Comparison of ENCODE assay signal across 17 cellular contexts in the genomic region with DNA sequence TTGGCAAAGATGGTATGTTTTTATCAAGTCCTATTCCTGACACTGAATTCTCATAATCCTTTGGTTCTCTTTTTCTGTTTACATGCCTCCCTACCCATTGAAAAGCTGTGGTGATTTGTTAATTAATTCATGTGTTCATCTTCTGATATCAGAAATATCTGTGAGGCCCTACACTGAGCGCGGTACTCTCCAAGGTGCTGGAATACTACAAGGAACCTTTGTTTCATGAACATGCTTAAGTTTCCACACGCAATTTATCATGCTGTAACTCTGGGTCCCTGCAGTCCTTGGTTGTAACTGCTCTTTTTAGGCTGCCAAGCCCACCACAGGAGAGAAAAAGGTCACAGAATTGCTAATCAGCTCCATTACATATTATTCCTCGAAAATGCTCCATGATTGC.
DNase-seq lines count a peak whose midpoint lies in the region; ATAC-seq, FAIRE-seq and TF ChIP-seq lines count a peak whose summit lies in the region.
"Had no signal": no experiment of that assay in that cellular context is flagged by ENCODE, and none has a peak within 500 bp of the region (broad histone marks: within the 10 kb centered on the region; RNA-seq: fewer than 3 reads in every experiment).

No MANE protein-coding gene starts in this region.

- POLR2A ChIA-PET in GM12878 (lab: Charles Lee) = no interaction called here

- H3K79me2 ChIP-seq in GM12878 (ENCODE audit: control insufficient read depth, insufficient read depth, low read length) = no peaks in the 10 kb centered on the region

- no peak for ATAC-seq in GM12878
- no peak for ATAC-seq in GM19452 (IDR thresholded peaks at IDR 0.05; ENCODE audit: unreplicated experiment)

- no peak for TF ChIP-seq POLR2A in GM12878 (IDR thresholded peaks at IDR 0.05; ENCODE audit: low read depth, low read length)

- FAIRE-seq in GM12878 (lab: Jason Lieb, UNC) = no peak
- FAIRE-seq in GM19239 (lab: Jason Lieb, UNC) = no peak
- FAIRE-seq: islet of Langerhans had no signal

- 14% methylated on average over 4 of the region's 4 CpGs for WGBS in GM12878 (ENCODE audit: insufficient coverage, insufficient replicate concordance, low lambda C conversion rate, missing lambda C conversion rate)
- WGBS in liver = 79% methylated on average over 4 of the region's 4 CpGs

- H4K20me1 ChIP-seq in GM12878 (ENCODE audit: control insufficient read depth, insufficient read depth) = no peaks in the 10 kb centered on the region

- BruUV-seq in GM12878 (replicated peaks; lab: Mats Ljungman, UMichigan) = no TSS peak

- no peak overlapping the region for H3K4me2 ChIP-seq in GM12878 (ENCODE audit: control insufficient read depth, insufficient read depth)

- H3K27ac ChIP-seq in GM12878 (ENCODE audit: control insufficient read depth, insufficient read depth) (no peak overlapping the region), liver (ENCODE audit: low read depth in 1 of 2, low read length in 2 of 2) (no peak overlapping the region)
- H3K27ac ChIP-seq: dorsolateral prefrontal cortex had no signal

- H3K9me3 ChIP-seq in GM12878 (replicated peaks; ENCODE audit: control insufficient read depth, insufficient read depth, low read length) (no peaks in the 10 kb centered on the region), liver (ENCODE audit: control insufficient read depth in 4 of 4, low read length in 3 of 4) (no peaks in the 10 kb centered on the region)

- TF ChIP-seq RAD21 in GM12878 (IDR thresholded peaks at IDR 0.05; ENCODE audit: insufficient read depth, low read depth, low read length) (no peak), liver (IDR thresholded peaks at IDR 0.05) (no peak)

- no peak for TF ChIP-seq EP300 in GM12878 (IDR thresholded peaks at IDR 0.05; ENCODE audit: borderline replicate concordance in 1 of 2, control insufficient read depth in 1 of 2, low read depth in 2 of 2, low read length in 2 of 2)

- in situ Hi-C loops in GM12878 (cut with MboI) = no loop called here

- CTCF ChIA-PET in GM12878 (lab: Yijun Ruan, JAX) = no interaction called here

- SMC1A ChIA-PET in GM12878 (lab: Charles Lee; ENCODE audit: uncharacterized antibody, unreplicated experiment) = no interaction called here

- no peak overlapping the region for H3K9ac ChIP-seq in GM12878 (ENCODE audit: control insufficient read depth, insufficient read depth, low read length)
- H3K9ac ChIP-seq in liver (ENCODE audit: low read depth in 1 of 2, low read length in 2 of 2) = no peak overlapping the region

- DNase-seq in EH (ENCODE audit: low read depth) (peak; percentile 43), M059J (ENCODE audit: low read depth) (peak; percentile 13), GM12878 (ENCODE audit: low read depth, low spot score) (no peak), GM19239 (ENCODE audit: insufficient read length, low spot score) (no peak), GM20000 (ENCODE audit: low spot score) (no peak), GM19238 (ENCODE audit: insufficient read length, low spot score) (no peak)
- DNase-seq: activated B cell treated with CpG ODN at 0.5 μM for 24 hours; activated CD8-positive, alpha-beta memory T cell treated with anti-CD3 and anti-CD28 coated beads, Interleukin-2, amount 50 U/mL, for 48 hours; activated naive CD8-positive, alpha-beta T cell treated with anti-CD3 and anti-CD28 coated beads, Interleukin-2, amount 10 ng/mL, durations not matched to agents 7 days and 5 days; dorsolateral prefrontal cortex; NCI-H1694; NCI-H69; SIG-M5; stimulated activated naive CD4-positive, alpha-beta T cell treated with Interleukin-2 at 50 U/mL for 16 hours had no signal

- H2AFZ ChIP-seq in GM12878 (ENCODE audit: control insufficient read depth, low read depth, low read length) = no peak overlapping the region

- H3K36me3 ChIP-seq in GM12878 (ENCODE audit: control insufficient read depth in 2 of 2, insufficient read depth in 2 of 2, low read length in 1 of 2) (no peaks in the 10 kb centered on the region), liver (ENCODE audit: control insufficient read depth in 4 of 4, insufficient read depth in 3 of 4, low read depth in 1 of 4, low read length in 3 of 4) (no peaks in the 10 kb centered on the region)

- RAD21 ChIA-PET in GM12878 (lab: Charles Lee; ENCODE audit: unreplicated experiment) = interaction anchor here (0.6 kb wide), 1 partner anchor 189 kb away, joined by 3 read pairs; no protein-coding TSS in a partner anchor

- no peak overlapping the region for H3K4me3 ChIP-seq in GM12878
- H3K4me3 ChIP-seq in liver (ENCODE audit: low read depth in 1 of 3, low read length in 3 of 3) = no peak overlapping the region
- H3K4me3 ChIP-seq: dorsolateral prefrontal cortex had no signal

- no peaks in the 10 kb centered on the region for H3K4me1 ChIP-seq in GM12878 (ENCODE audit: control insufficient read depth, insufficient read depth, low read length)
- no peaks in the 10 kb centered on the region for H3K4me1 ChIP-seq in liver (ENCODE audit: control insufficient read depth in 4 of 4, insufficient read depth in 4 of 4, low read length in 3 of 4)

- no peak for TF ChIP-seq CTCF in GM12878 (IDR thresholded peaks at IDR 0.05 in 2 of 3, conservative IDR thresholded peaks at IDR 0.05 in 1 of 3; ENCODE audit: control insufficient read depth in 2 of 3, extremely low read depth in 1 of 3, insufficient read depth in 1 of 3, low read depth in 3 of 3, low read length in 3 of 3)
- TF ChIP-seq CTCF in liver (IDR thresholded peaks at IDR 0.05; ENCODE audit: low read depth, low read length, missing input control) = no peak
- no peak for TF ChIP-seq CTCF in GM20000 (IDR thresholded peaks at IDR 0.05; ENCODE audit: extremely low read depth, missing control alignments)

- H3K27me3 ChIP-seq in GM12878 (replicated peaks in 1 of 2; ENCODE audit: control insufficient read depth in 2 of 2, insufficient read depth in 2 of 2, low read length in 1 of 2) (no peaks in the 10 kb centered on the region), liver (ENCODE audit: control insufficient read depth in 4 of 4, insufficient read depth in 4 of 4, low read length in 3 of 4) (no peaks in the 10 kb centered on the region)
- H3K27me3 ChIP-seq: dorsolateral prefrontal cortex had no signal

- intact Hi-C loops in GM12878 (cut with micrococcal nuclease; ENCODE audit: unreplicated experiment) = no loop called here

TF ChIP-seq in GM12878, 131 proteins besides CTCF, POLR2A, EP300 and RAD21 (continues in another document):
- TF ChIP-seq, protein P1, sequence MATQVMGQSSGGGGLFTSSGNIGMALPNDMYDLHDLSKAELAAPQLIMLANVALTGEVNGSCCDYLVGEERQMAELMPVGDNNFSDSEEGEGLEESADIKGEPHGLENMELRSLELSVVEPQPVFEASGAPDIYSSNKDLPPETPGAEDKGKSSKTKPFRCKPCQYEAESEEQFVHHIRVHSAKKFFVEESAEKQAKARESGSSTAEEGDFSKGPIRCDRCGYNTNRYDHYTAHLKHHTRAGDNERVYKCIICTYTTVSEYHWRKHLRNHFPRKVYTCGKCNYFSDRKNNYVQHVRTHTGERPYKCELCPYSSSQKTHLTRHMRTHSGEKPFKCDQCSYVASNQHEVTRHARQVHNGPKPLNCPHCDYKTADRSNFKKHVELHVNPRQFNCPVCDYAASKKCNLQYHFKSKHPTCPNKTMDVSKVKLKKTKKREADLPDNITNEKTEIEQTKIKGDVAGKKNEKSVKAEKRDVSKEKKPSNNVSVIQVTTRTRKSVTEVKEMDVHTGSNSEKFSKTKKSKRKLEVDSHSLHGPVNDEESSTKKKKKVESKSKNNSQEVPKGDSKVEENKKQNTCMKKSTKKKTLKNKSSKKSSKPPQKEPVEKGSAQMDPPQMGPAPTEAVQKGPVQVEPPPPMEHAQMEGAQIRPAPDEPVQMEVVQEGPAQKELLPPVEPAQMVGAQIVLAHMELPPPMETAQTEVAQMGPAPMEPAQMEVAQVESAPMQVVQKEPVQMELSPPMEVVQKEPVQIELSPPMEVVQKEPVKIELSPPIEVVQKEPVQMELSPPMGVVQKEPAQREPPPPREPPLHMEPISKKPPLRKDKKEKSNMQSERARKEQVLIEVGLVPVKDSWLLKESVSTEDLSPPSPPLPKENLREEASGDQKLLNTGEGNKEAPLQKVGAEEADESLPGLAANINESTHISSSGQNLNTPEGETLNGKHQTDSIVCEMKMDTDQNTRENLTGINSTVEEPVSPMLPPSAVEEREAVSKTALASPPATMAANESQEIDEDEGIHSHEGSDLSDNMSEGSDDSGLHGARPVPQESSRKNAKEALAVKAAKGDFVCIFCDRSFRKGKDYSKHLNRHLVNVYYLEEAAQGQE (IDR thresholded peaks at IDR 0.05; ENCODE audit: low read depth, low read length) = peak; percentile 77

TF ChIP-seq in liver, 16 proteins besides CTCF, POLR2A, EP300 and RAD21:
- no peak for TF ChIP-seq TAF1 (conservative IDR thresholded peaks at IDR 0.05)
- TF ChIP-seq, protein P1 (IDR thresholded peaks at IDR 0.05) = peak; percentile 95

Comparison
In these comparisons a context has a peak if more than half of its experiments do, and no peak if none do; other contexts are left out.
1. DNase-seq: peak in EH (single experiment) and M059J (single experiment); none in GM12878 (single experiment), GM19239 (single experiment), GM20000 (single experiment) and GM19238 (single experiment).